Comparison of ENCODE assay signal across 10 cellular contexts in genomic region chr6:166167801-166168615, GRCh38. TPM values are rescaled to one million over a fixed set of nuclear protein-coding genes. Genes with fewer than 3 reads are reported as not detected.
DNase-seq lines count a peak whose midpoint lies in the region; ATAC-seq and TF ChIP-seq lines count a peak whose summit lies in the region.
"Had no signal": no experiment of that assay in that cellular context is flagged by ENCODE, and none has a peak within 500 bp of the region (broad histone marks: within the 10 kb centered on the region; RNA-seq: fewer than 3 reads in every experiment).

TSS of gene TBXT (minus strand) at chr6:166167851. CDS start at chr6:166167591, 260 bp downstream.

- H2BK12ac ChIP-seq in H9 (ENCODE audit: insufficient read length, low read depth, low read length): no peak within 1 kb of the TSS

- H3K4me1 ChIP-seq in H9 (ENCODE audit: insufficient read depth, low read length): no peaks in the 10 kb centered on the region; the same call in 1 of the 2 replicates

- H3K36me3 Mint-ChIP-seq in H9 (ENCODE audit: insufficient read depth in 1 of 3, low read depth in 3 of 3): peaks cover 0 to 1% (median 0%) of the 10 kb centered on the region in 3 experiments; a peak in 1 of 7 replicates
- peaks cover 3% of the 10 kb centered on the region for H3K36me3 Mint-ChIP-seq in activated naive CD8-positive, alpha-beta T cell treated with anti-CD3 and anti-CD28 coated beads, Interleukin-2, amount 50 U/mL, for 24 hours (ENCODE audit: low read depth)
- peaks cover 0 to 2% (median 0%) of the 10 kb centered on the region in 3 donors for H3K36me3 Mint-ChIP-seq in naive thymus-derived CD8-positive, alpha-beta T cell

- no peak within 1 kb of the TSS; the same call in 1 of the 2 replicates for H3K14ac ChIP-seq in H9 (ENCODE audit: insufficient read depth, low read length)

- peak within 1 kb of the TSS; percentile 66 to 91 for H3K4me3 Mint-ChIP-seq in H9
- H3K4me3 Mint-ChIP-seq in activated naive CD8-positive, alpha-beta T cell treated with anti-CD3 and anti-CD28 coated beads, Interleukin-2, amount 50 U/mL, for 24 hours: peak within 1 kb of the TSS; percentile 75
- H3K4me3 Mint-ChIP-seq in naive thymus-derived CD8-positive, alpha-beta T cell: peak within 1 kb of the TSS in 9 of 10 donors; percentile 53 to 92 (median 74)

- no peak within 1 kb of the TSS for H3K27ac ChIP-seq in H9 (ENCODE audit: insufficient read length, low read depth, low read length)

- no peak within 1 kb of the TSS for H3K56ac ChIP-seq in H9 (ENCODE audit: insufficient read length, low read depth, low read length)

- H2BK120ac ChIP-seq in H9 (ENCODE audit: low read depth, low read length, poor library complexity, severe bottlenecking): no peak within 1 kb of the TSS

- no peak within 1 kb of the TSS for H2AFZ ChIP-seq in H9 (ENCODE audit: low read length)

- DNase-seq in DMS153 (lab: John Stamatoyannopoulos, UW): peak; percentile 29
- peak; percentile 82 for DNase-seq in H9
- no peak for DNase-seq in activated naive CD8-positive, alpha-beta T cell treated with anti-CD3 and anti-CD28 coated beads, Interleukin-2, amount 50 U/mL, for 24 hours
- no peak for DNase-seq in naive thymus-derived CD8-positive, alpha-beta T cell
- DNase-seq in NOMO-1 treated with dmso at 0.1 percent for 144 hours (lab: John Stamatoyannopoulos, UW; ENCODE audit: unreplicated experiment): no peak
- no peak for DNase-seq in effector CD4-positive, alpha-beta T cell
- DNase-seq in hepatic stellate cell (ENCODE audit: low spot score): no peak
- DNase-seq in T1000 (lab: John Stamatoyannopoulos, UW): no peak
- DNase-seq: activated CD8-positive, alpha-beta memory T cell treated with anti-CD3 and anti-CD28 coated beads, Interleukin-2, amount 50 U/mL, for 4 hours; MV-4-11 had no signal

- H3T11ph ChIP-seq in H9 (ENCODE audit: low read length): no peak within 1 kb of the TSS

- no peak within 1 kb of the TSS for H2BK5ac ChIP-seq in H9 (ENCODE audit: insufficient read length, low read length)

- H3K9ac ChIP-seq in H9 (ENCODE audit: extremely low read depth, insufficient read length, low read length): no peak within 1 kb of the TSS

- no peaks in the 10 kb centered on the region for H4K20me1 ChIP-seq in H9 (ENCODE audit: control insufficient read depth, insufficient read depth, insufficient read length)

- H2BK20ac ChIP-seq in H9 (ENCODE audit: low read depth, low read length, poor library complexity, severe bottlenecking): no peak within 1 kb of the TSS

- H3K18ac ChIP-seq in H9 (ENCODE audit: insufficient read length, low read depth, low read length): no peak within 1 kb of the TSS

- H3K27me3 ChIP-seq in H9 (ENCODE audit: insufficient read depth, low read length): peaks cover 90% of the 10 kb centered on the region

- peak within 1 kb of the TSS; percentile 93 for H3K4me2 ChIP-seq in H9 (ENCODE audit: insufficient read depth, insufficient read length, low read length)

- no peaks in the 10 kb centered on the region for H3K9me3 ChIP-seq in H9 (ENCODE audit: control insufficient read depth, low read depth, low read length)

- no peak within 1 kb of the TSS for H3K4ac ChIP-seq in H9 (ENCODE audit: low read depth, low read length)

- no peaks in the 10 kb centered on the region for H3K79me2 ChIP-seq in H9 (ENCODE audit: insufficient read depth, low read length)

- H3K79me1 ChIP-seq in H9 (ENCODE audit: insufficient read depth, low read depth, low read length, poor library complexity, severe bottlenecking): no peaks in the 10 kb centered on the region

- no peak within 1 kb of the TSS for H3K23ac ChIP-seq in H9 (ENCODE audit: insufficient read length, low read depth, low read length)

- H4K5ac ChIP-seq in H9 (ENCODE audit: insufficient read length, low read depth, low read length): no peak within 1 kb of the TSS

- POLR2A ChIA-PET in naive thymus-derived CD8-positive, alpha-beta T cell (lab: Charles Lee): no interaction called here

- peaks cover 0 to 8% of the 10 kb centered on the region in 2 experiments; a peak in 1 of 5 replicates for H3K9me3 Mint-ChIP-seq in H9
- no peaks in the 10 kb centered on the region for H3K9me3 Mint-ChIP-seq in activated naive CD8-positive, alpha-beta T cell treated with anti-CD3 and anti-CD28 coated beads, Interleukin-2, amount 50 U/mL, for 24 hours
- no peaks in the 10 kb centered on the region for H3K9me3 Mint-ChIP-seq in naive thymus-derived CD8-positive, alpha-beta T cell

- ATAC-seq in activated naive CD8-positive, alpha-beta T cell treated with anti-CD3 and anti-CD28 coated beads, Interleukin-2, amount 50 U/mL, for 24 hours: no peak
- ATAC-seq in naive thymus-derived CD8-positive, alpha-beta T cell: no peak

- TF ChIP-seq CTCF in H9 (conservative IDR thresholded peaks at IDR 0.05): no peak

- no peak within 1 kb of the TSS for H4K8ac ChIP-seq in H9 (replicated peaks; ENCODE audit: insufficient read length, low read depth, low read length)

- H3K4me1 Mint-ChIP-seq in H9: peaks cover 25 to 41% of the 10 kb centered on the region in 2 experiments
- H3K4me1 Mint-ChIP-seq in activated naive CD8-positive, alpha-beta T cell treated with anti-CD3 and anti-CD28 coated beads, Interleukin-2, amount 50 U/mL, for 24 hours: peaks cover 14% of the 10 kb centered on the region
- peaks cover 8 to 27% (median 12%) of the 10 kb centered on the region in 4 donors for H3K4me1 Mint-ChIP-seq in naive thymus-derived CD8-positive, alpha-beta T cell

- no CpG with 5 or more reads among the region's 79 CpGs for whole genome bisulfite sequencing in H9 (ENCODE audit: extremely low coverage, insufficient read length, low lambda C conversion rate)

- no peak within 1 kb of the TSS for H2AK5ac ChIP-seq in H9 (ENCODE audit: insufficient read length, low read length)

- H3K23me2 ChIP-seq in H9 (ENCODE audit: insufficient read length, low read depth, low read length, poor library complexity, severe bottlenecking): peaks cover 27% of the 10 kb centered on the region

- no peak within 1 kb of the TSS for H4K91ac ChIP-seq in H9 (ENCODE audit: insufficient read length, low read depth, low read length)

- no peak within 1 kb of the TSS for H3K27ac Mint-ChIP-seq in H9
- no peak within 1 kb of the TSS for H3K27ac Mint-ChIP-seq in activated naive CD8-positive, alpha-beta T cell treated with anti-CD3 and anti-CD28 coated beads, Interleukin-2, amount 50 U/mL, for 24 hours
- peak within 1 kb of the TSS in 2 of 10 donors; percentile 79 to 81 for H3K27ac Mint-ChIP-seq in naive thymus-derived CD8-positive, alpha-beta T cell

- no peak within 1 kb of the TSS for H2BK15ac ChIP-seq in H9 (ENCODE audit: low read depth, low read length)

- peaks cover 49% of the 10 kb centered on the region for H3K27me3 Mint-ChIP-seq in H9 (ENCODE audit: low read depth)
- peaks cover 68% of the 10 kb centered on the region for H3K27me3 Mint-ChIP-seq in activated naive CD8-positive, alpha-beta T cell treated with anti-CD3 and anti-CD28 coated beads, Interleukin-2, amount 50 U/mL, for 24 hours
- peaks cover 40 to 65% (median 59%) of the 10 kb centered on the region in 5 donors for H3K27me3 Mint-ChIP-seq in naive thymus-derived CD8-positive, alpha-beta T cell

RNA-seq across cellular contexts. Expression of gene TBXT, which starts in this region (rescaled TPM):
- total RNA-seq in H9 (2021): 0.31 and 0.48 TPM in 2 replicates
- not detected for total RNA-seq in naive thymus-derived CD8-positive, alpha-beta T cell
- polyA plus RNA-seq in naive thymus-derived CD8-positive, alpha-beta T cell: not detected

Comparison
In these comparisons a context has a peak if more than half of its experiments do, and no peak if none do; other contexts are left out.
1. Peak in DNase-seq and H3K4me2 ChIP-seq in H9; RNA of the gene not detected or under 1 TPM.